Comparison of ENCODE assay signal across 8 cellular contexts in the genomic region with DNA sequence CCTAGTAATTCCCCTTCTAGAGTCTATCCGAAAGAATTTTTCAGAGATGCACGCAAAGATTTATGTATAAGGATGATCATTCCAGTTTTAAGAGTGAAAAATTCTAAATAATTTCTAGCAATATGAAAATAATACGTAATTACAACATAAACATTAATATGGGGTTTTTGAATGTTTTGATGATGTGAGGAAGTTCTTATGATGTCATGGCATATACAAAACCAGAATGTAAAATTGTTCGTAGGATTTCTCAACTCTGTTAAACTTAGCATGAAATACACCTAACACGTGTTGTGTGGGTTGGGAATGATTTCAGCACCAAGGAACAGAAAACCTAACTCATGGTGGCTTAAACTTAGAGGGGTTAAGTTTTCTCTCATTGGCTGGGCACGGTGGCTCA.
"Had no signal": no experiment of that assay in that cellular context is flagged by ENCODE, and none has a peak within 500 bp of the region (broad histone marks: within the 10 kb centered on the region; RNA-seq: fewer than 3 reads in every experiment).

No MANE protein-coding gene starts in this region.

- H3K4me2 ChIP-seq: KMS-11 had no signal

- ATAC-seq: K562 had no signal

- H3K27ac ChIP-seq: HL-60, KMS-11 had no signal

- H3K4me1 Mint-ChIP-seq: IgD-negative memory B cell had no signal

- DNase-seq: IMR-90, KBM-7, KG1 had no signal

- H3K9ac ChIP-seq: KMS-11 had no signal

- FAIRE-seq: HTR-8/SVneo, K562 had no signal

- H3K4me3 ChIP-seq: K562 had no signal

- H3K4me3 Mint-ChIP-seq: IgD-negative memory B cell had no signal

- H3K27ac Mint-ChIP-seq: IgD-negative memory B cell had no signal

- H3K36me3 Mint-ChIP-seq: IgD-negative memory B cell had no signal
